23 cellular contexts compared by ENCODE assay signal in the genomic region with DNA sequence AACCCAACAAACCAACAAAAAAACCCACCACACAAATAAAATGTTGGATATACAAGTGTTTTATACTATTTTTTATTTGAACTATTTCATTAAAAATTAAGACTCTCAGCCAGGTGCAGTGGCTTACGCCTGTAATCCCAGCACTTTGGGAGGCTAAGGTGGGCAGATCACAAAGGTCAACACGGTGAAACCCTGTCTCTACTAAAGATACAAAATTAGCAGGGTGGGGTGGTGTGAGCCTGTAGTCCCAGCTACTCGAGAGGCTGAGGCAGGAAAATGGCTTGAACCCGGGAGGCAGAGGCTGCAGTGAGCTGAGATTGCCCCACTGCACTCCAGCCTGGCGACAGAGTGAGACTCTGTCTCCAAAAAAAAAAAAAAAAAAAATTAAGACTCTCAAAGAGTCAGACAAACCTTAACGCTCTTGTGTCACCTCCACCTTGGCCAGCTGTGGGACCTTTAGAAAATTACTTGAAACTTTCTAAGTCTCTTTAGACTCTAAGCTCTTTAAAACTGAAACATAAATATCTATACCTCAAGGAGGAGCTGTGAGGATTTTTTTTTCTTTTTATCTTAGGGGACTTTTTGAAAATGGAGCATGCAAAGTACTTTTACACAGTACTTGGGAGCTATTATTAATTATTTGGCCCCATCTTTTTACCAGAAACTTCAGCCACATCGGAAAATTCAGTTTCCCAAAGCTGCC.
DNase-seq lines count a peak whose midpoint lies in the region; ATAC-seq and TF ChIP-seq lines count a peak whose summit lies in the region.
"Had no signal": no experiment of that assay in that cellular context is flagged by ENCODE, and none has a peak within 500 bp of the region (broad histone marks: within the 10 kb centered on the region; RNA-seq: fewer than 3 reads in every experiment).

No MANE protein-coding gene starts in this region.

- intact Hi-C loops in Caco-2 (cut with micrococcal nuclease; ENCODE audit: unreplicated experiment), result loop anchor here (2.0 to 5.0 kb wide), 2 partner anchors 23 to 116 kb away; partner anchors contain the start of genes AAMDC and RSF1
- intact Hi-C loops in natural killer cell (cut with micrococcal nuclease), result no loop called here

- peaks cover 14% of the 10 kb centered on the region for H3K4me1 Mint-ChIP-seq in Caco-2 (ENCODE audit: low read depth, unreplicated experiment)
- peaks cover 22 to 36% of the 10 kb centered on the region in 2 donors for H3K4me1 Mint-ChIP-seq in natural killer cell

- H3K27ac ChIP-seq in ACC112 (ENCODE audit: low read depth, low read length) (peak overlapping the region; percentile 39), RWPE2 (ENCODE audit: poor library complexity, severe bottlenecking) (peak overlapping the region; percentile 50)
- H3K27ac ChIP-seq: esophagus muscularis mucosa, psoas muscle, RWPE1, testis, VCaP had no signal

- no peak overlapping the region for H2AFZ ChIP-seq in ACC112 (ENCODE audit: low read length, unreplicated experiment)

- H3K4me1 ChIP-seq in ACC112 (ENCODE audit: control insufficient read depth, insufficient read depth, low read length, unreplicated experiment) (peaks cover 28% of the 10 kb centered on the region), Caco-2 (peaks cover 19% of the 10 kb centered on the region), RWPE2 (ENCODE audit: insufficient read depth, poor library complexity, severe bottlenecking) (peaks cover 11% of the 10 kb centered on the region)
- H3K4me1 ChIP-seq: esophagus muscularis mucosa, testis had no signal

- ATAC-seq in RWPE2 (ENCODE audit: low read depth) (no peak), natural killer cell (peak; percentile 60 to 72 (median 64))
- ATAC-seq: left ventricle myocardium superior, psoas muscle had no signal

- H3K9me3 Mint-ChIP-seq in Caco-2 (ENCODE audit: unreplicated experiment) (no peaks in the 10 kb centered on the region), natural killer cell (no peaks in the 10 kb centered on the region)

- peaks cover 43% of the 10 kb centered on the region for H3K36me3 Mint-ChIP-seq in Caco-2 (ENCODE audit: insufficient read depth, unreplicated experiment)
- peaks cover 15% of the 10 kb centered on the region for H3K36me3 Mint-ChIP-seq in natural killer cell

- peak overlapping the region; percentile 52 for H3K4me3 Mint-ChIP-seq in Caco-2 (ENCODE audit: unreplicated experiment)
- H3K4me3 Mint-ChIP-seq in natural killer cell, result no peak overlapping the region

- H3K9me3 ChIP-seq in Caco-2 (no peaks in the 10 kb centered on the region), RWPE2 (ENCODE audit: severe bottlenecking) (no peaks in the 10 kb centered on the region)
- H3K9me3 ChIP-seq: BE2C, esophagus muscularis mucosa, psoas muscle, SK-N-SH, testis had no signal

- H3K27ac Mint-ChIP-seq in Caco-2 (ENCODE audit: unreplicated experiment) (peak overlapping the region; percentile 33), natural killer cell (peak overlapping the region; percentile 74 to 88)

- H3K36me3 ChIP-seq in ACC112 (ENCODE audit: insufficient read depth, low read length), result peaks cover 21% of the 10 kb centered on the region
- peaks cover 2% of the 10 kb centered on the region; the same call in 1 of the 2 replicates for H3K36me3 ChIP-seq in Caco-2 (ENCODE audit: control insufficient read depth, insufficient read depth, low read length)
- peaks cover 36% of the 10 kb centered on the region for H3K36me3 ChIP-seq in RWPE2 (ENCODE audit: low read depth)

- H3K27me3 ChIP-seq in ACC112 (ENCODE audit: insufficient read depth, low read length) (no peaks in the 10 kb centered on the region), Caco-2 (replicated peaks; ENCODE audit: control insufficient read depth, insufficient read depth, low read length) (no peaks in the 10 kb centered on the region), RWPE2 (ENCODE audit: insufficient read depth, poor library complexity, severe bottlenecking) (no peaks in the 10 kb centered on the region)
- H3K27me3 ChIP-seq: BE2C, esophagus muscularis mucosa, testis had no signal

- H3K27me3 Mint-ChIP-seq in Caco-2 (ENCODE audit: insufficient read depth, unreplicated experiment), result no peaks in the 10 kb centered on the region
- H3K27me3 Mint-ChIP-seq in natural killer cell (ENCODE audit: low read depth in 2 of 2), result no peaks in the 10 kb centered on the region

- DNase-seq in Caco-2 (no peak), RWPE2 (ENCODE audit: low spot score) (no peak), natural killer cell (no peak), H4 (ENCODE audit: low spot score) (no peak), NCI-H510A treated with DMSO at 0.1 percent for 48 hours (lab: John Stamatoyannopoulos, UW) (no peak), NCI-H128 (lab: John Stamatoyannopoulos, UW; ENCODE audit: unreplicated experiment) (no peak)
- DNase-seq: activated CD4-positive, alpha-beta T cell treated with anti-CD3 and anti-CD28 coated beads, Interleukin-2, amount 50 U/mL, for 4 hours; activated T-cell treated with anti-CD3 and anti-CD28 coated beads, Interleukin-2, amount 50 U/mL, for 1 hour; BE2C; cerebellar nuclear complex; DND-41; effector CD8-positive, alpha-beta T cell; hippocampal formation; left ventricle myocardium superior; NCI-H2171 treated with DMSO at 0.1 percent for 48 hours; NCI-H69; psoas muscle; SK-N-SH; testis had no signal

- H3K79me2 ChIP-seq in ACC112 (ENCODE audit: control insufficient read depth, insufficient read depth, low read length, unreplicated experiment), result no peaks in the 10 kb centered on the region

- POLR2A ChIA-PET in Caco-2 (lab: Charles Lee), result interaction anchor here (0.7 to 0.9 kb wide), 3 partner anchors 14 to 289 kb away, joined by 3 to 12 read pairs (median 5); partner anchors contain the start of gene INTS4

- BruUV-seq in Caco-2 (replicated peaks; lab: Mats Ljungman, UMichigan), result TSS peak; percentile 59

- CTCF ChIA-PET in Caco-2 (lab: Charles Lee), result interaction anchor here (0.7 to 1.7 kb wide), 4 partner anchors 23 to 289 kb away, joined by 3 to 5 read pairs (median 4); no protein-coding TSS in a partner anchor

- H3K4me3 ChIP-seq in ACC112 (ENCODE audit: low read depth, low read length) (no peak overlapping the region), Caco-2 (ENCODE audit: low read depth, low read length) (no peak overlapping the region), RWPE2 (ENCODE audit: severe bottlenecking) (no peak overlapping the region)
- H3K4me3 ChIP-seq: esophagus muscularis mucosa, psoas muscle, testis had no signal

- no peak for TF ChIP-seq CTCF in Caco-2 (IDR thresholded peaks at IDR 0.05; ENCODE audit: insufficient read depth in 1 of 2, low read depth in 1 of 2, low read length in 1 of 2, severe bottlenecking in 1 of 2, unreplicated experiment in 1 of 2)
- no peak for TF ChIP-seq CTCF in RWPE2 (IDR thresholded peaks at IDR 0.05; ENCODE audit: poor library complexity, severe bottlenecking)
- TF ChIP-seq CTCF in natural killer cell (IDR thresholded peaks at IDR 0.05), result no peak
